Comparison of ENCODE assay signal across 10 cellular contexts in genomic region chr13:52406629-52407028, GRCh38. TPM values are rescaled to one million over a fixed set of nuclear protein-coding genes. Genes with fewer than 3 reads are reported as not detected.
DNase-seq lines count a peak whose midpoint lies in the region; ATAC-seq lines count a peak whose summit lies in the region.
"Had no signal": no experiment of that assay in that cellular context is flagged by ENCODE, and none has a peak within 500 bp of the region (broad histone marks: within the 10 kb centered on the region; RNA-seq: fewer than 3 reads in every experiment).

No MANE protein-coding gene starts in this region.

- H3K9me3 ChIP-seq in iPS-15b (ENCODE audit: control insufficient read depth, insufficient read depth, low read length), result no peaks in the 10 kb centered on the region

- no peak overlapping the region for H3K9ac ChIP-seq in iPS-15b (ENCODE audit: low read depth, low read length)

- DNase-seq in activated T-cell treated with anti-CD3 and anti-CD28 coated beads, Interleukin-2, amount 50 U/mL, for 4 hours, result no peak
- DNase-seq in activated T-cell treated with anti-CD3 and anti-CD28 coated beads, Interleukin-2, amount 50 U/mL, for 48 hours, result no peak
- no peak for DNase-seq in activated naive CD8-positive, alpha-beta T cell treated with anti-CD3 and anti-CD28 coated beads for 36 hours
- DNase-seq in stimulated activated effector memory CD8-positive, alpha-beta T cell treated with anti-CD3 and anti-CD28 coated beads, Interleukin-12 subunit alpha, Interleukin-12 subunit beta, amount 100 ng/mL, for 72 hours (ENCODE audit: low spot score in 2 of 2), result no peak
- no peak for DNase-seq in SKM-1 (lab: John Stamatoyannopoulos, UW; ENCODE audit: unreplicated experiment)
- DNase-seq: foreskin melanocyte, T1000 had no signal

- peaks cover 20% of the 10 kb centered on the region for H3K27me3 Mint-ChIP-seq in activated T-cell treated with anti-CD3 and anti-CD28 coated beads, Interleukin-2, amount 50 U/mL, for 4 hours (ENCODE audit: low read depth)
- peaks cover 19% of the 10 kb centered on the region for H3K27me3 Mint-ChIP-seq in activated naive CD8-positive, alpha-beta T cell treated with anti-CD3 and anti-CD28 coated beads for 36 hours

- H3K4me3 ChIP-seq in iPS-15b (ENCODE audit: low read depth, low read length), result peak overlapping the region; percentile 45

- H3K36me3 Mint-ChIP-seq in activated T-cell treated with anti-CD3 and anti-CD28 coated beads, Interleukin-2, amount 50 U/mL, for 4 hours (ENCODE audit: insufficient read depth), result peaks cover 8% of the 10 kb centered on the region
- peaks cover 3% of the 10 kb centered on the region for H3K36me3 Mint-ChIP-seq in activated naive CD8-positive, alpha-beta T cell treated with anti-CD3 and anti-CD28 coated beads for 36 hours
- peaks cover 18% of the 10 kb centered on the region for H3K36me3 Mint-ChIP-seq in stimulated activated effector memory CD8-positive, alpha-beta T cell treated with anti-CD3 and anti-CD28 coated beads, Interleukin-12 subunit alpha, Interleukin-12 subunit beta, amount 100 ng/mL, for 72 hours

- H3K36me3 ChIP-seq in iPS-15b (ENCODE audit: control insufficient read depth, insufficient read depth, low read length), result no peaks in the 10 kb centered on the region

- no peak overlapping the region for H3K27ac Mint-ChIP-seq in activated naive CD8-positive, alpha-beta T cell treated with anti-CD3 and anti-CD28 coated beads for 36 hours
- no peak overlapping the region for H3K27ac Mint-ChIP-seq in stimulated activated effector memory CD8-positive, alpha-beta T cell treated with anti-CD3 and anti-CD28 coated beads, Interleukin-12 subunit alpha, Interleukin-12 subunit beta, amount 100 ng/mL, for 72 hours

- peaks cover 3% of the 10 kb centered on the region for H3K4me1 ChIP-seq in iPS-15b (ENCODE audit: control insufficient read depth, insufficient read depth, low read length)

- H3K4me3 Mint-ChIP-seq in activated T-cell treated with anti-CD3 and anti-CD28 coated beads, Interleukin-2, amount 50 U/mL, for 4 hours, result peak overlapping the region; percentile 35
- peak overlapping the region; percentile 56 for H3K4me3 Mint-ChIP-seq in activated naive CD8-positive, alpha-beta T cell treated with anti-CD3 and anti-CD28 coated beads for 36 hours
- H3K4me3 Mint-ChIP-seq in stimulated activated effector memory CD8-positive, alpha-beta T cell treated with anti-CD3 and anti-CD28 coated beads, Interleukin-12 subunit alpha, Interleukin-12 subunit beta, amount 100 ng/mL, for 72 hours, result peak overlapping the region; percentile 71

- ATAC-seq in activated T-cell treated with anti-CD3 and anti-CD28 coated beads, Interleukin-2, amount 50 U/mL, for 4 hours, result no peak
- ATAC-seq in stimulated activated effector memory CD8-positive, alpha-beta T cell treated with anti-CD3 and anti-CD28 coated beads, Interleukin-12 subunit alpha, Interleukin-12 subunit beta, amount 100 ng/mL, for 72 hours, result no peak
- ATAC-seq in HG03175 (IDR thresholded peaks at IDR 0.05; ENCODE audit: unreplicated experiment), result no peak
- no peak for ATAC-seq in HG03439 (IDR thresholded peaks at IDR 0.05; ENCODE audit: unreplicated experiment)

- H3K9me3 Mint-ChIP-seq in activated T-cell treated with anti-CD3 and anti-CD28 coated beads, Interleukin-2, amount 50 U/mL, for 4 hours, result no peaks in the 10 kb centered on the region
- H3K9me3 Mint-ChIP-seq in activated naive CD8-positive, alpha-beta T cell treated with anti-CD3 and anti-CD28 coated beads for 36 hours, result no peaks in the 10 kb centered on the region
- no peaks in the 10 kb centered on the region for H3K9me3 Mint-ChIP-seq in stimulated activated effector memory CD8-positive, alpha-beta T cell treated with anti-CD3 and anti-CD28 coated beads, Interleukin-12 subunit alpha, Interleukin-12 subunit beta, amount 100 ng/mL, for 72 hours

- H3K27me3 ChIP-seq in iPS-15b (ENCODE audit: control insufficient read depth, insufficient read depth, low read length), result peaks cover 34% of the 10 kb centered on the region

- peaks cover 22% of the 10 kb centered on the region for H3K4me1 Mint-ChIP-seq in activated T-cell treated with anti-CD3 and anti-CD28 coated beads, Interleukin-2, amount 50 U/mL, for 4 hours (ENCODE audit: low read depth)
- peaks cover 18% of the 10 kb centered on the region for H3K4me1 Mint-ChIP-seq in activated naive CD8-positive, alpha-beta T cell treated with anti-CD3 and anti-CD28 coated beads for 36 hours
- peaks cover 15% of the 10 kb centered on the region for H3K4me1 Mint-ChIP-seq in stimulated activated effector memory CD8-positive, alpha-beta T cell treated with anti-CD3 and anti-CD28 coated beads, Interleukin-12 subunit alpha, Interleukin-12 subunit beta, amount 100 ng/mL, for 72 hours

RNA-seq across cellular contexts. Expression of gene THSD1, which starts 0.7 kb away (rescaled TPM):
- total RNA-seq in activated T-cell treated with anti-CD3 and anti-CD28 coated beads, Interleukin-2, amount 50 U/mL, for 4 hours, result under 1 TPM; 0.11 to 0.25 (median 0.16) TPM
- total RNA-seq in activated naive CD8-positive, alpha-beta T cell treated with anti-CD3 and anti-CD28 coated beads for 36 hours, result under 1 TPM; 0.14 to 0.26 TPM

RNA-seq across cellular contexts. Expression of gene VPS36, which starts 43.8 kb away (rescaled TPM):
- total RNA-seq in activated T-cell treated with anti-CD3 and anti-CD28 coated beads, Interleukin-2, amount 50 U/mL, for 4 hours, result 10 to 100 TPM; 29.2 to 34.0 (median 30.3) TPM
- total RNA-seq in activated naive CD8-positive, alpha-beta T cell treated with anti-CD3 and anti-CD28 coated beads for 36 hours, result 10 to 100 TPM; 22.6 to 26.1 TPM

RNA-seq across cellular contexts. Expression of gene CKAP2, which starts 48.6 kb away (rescaled TPM):
- 10 to 100 TPM; 10.1 to 11.2 (median 10.9) TPM for total RNA-seq in activated T-cell treated with anti-CD3 and anti-CD28 coated beads, Interleukin-2, amount 50 U/mL, for 4 hours
- total RNA-seq in activated naive CD8-positive, alpha-beta T cell treated with anti-CD3 and anti-CD28 coated beads for 36 hours, result 10 to 100 TPM; 55.4 to 56.1 TPM

Comparison
In these comparisons a context has a peak if more than half of its experiments do, and no peak if none do; other contexts are left out.
1. RNA of gene CKAP2, which starts 48.6 kb away (total RNA-seq): 55.4 to 56.1 TPM in activated naive CD8-positive, alpha-beta T cell treated with anti-CD3 and anti-CD28 coated beads for 36 hours; 10.1 to 11.2 TPM in activated T-cell treated with anti-CD3 and anti-CD28 coated beads, Interleukin-2, amount 50 U/mL, for 4 hours; every median in the first group is over 4 times any median in the second.
2. Peak in every context shown above with its lines, with median percentiles within 50 percentile points of each other: H3K4me3 Mint-ChIP-seq.